ENCODE assay signal across 8 cellular contexts in genomic region chrX:68146054-68146453, GRCh38.
A peak's percentile ranks its signal among the peaks of the same experiment; 100 is the strongest.
DNase-seq lines count a peak whose midpoint lies in the region; ATAC-seq and TF ChIP-seq lines count a peak whose summit lies in the region.
"Had no signal": no experiment of that assay in that cellular context is flagged by ENCODE, and none has a peak within 500 bp of the region (broad histone marks: within the 10 kb centered on the region; RNA-seq: fewer than 3 reads in every experiment).

No MANE protein-coding gene starts in this region.

- no peak overlapping the region for H3K27ac ChIP-seq in dorsolateral prefrontal cortex
- no peak overlapping the region for H3K27ac ChIP-seq in psoas muscle
- H3K27ac ChIP-seq in testis = no peak overlapping the region
- H3K27ac ChIP-seq: parathyroid adenoma had no signal

- H3K36me3 ChIP-seq in psoas muscle (ENCODE audit: insufficient read depth in 1 of 2, low read depth in 1 of 2) (no peaks in the 10 kb centered on the region), testis (ENCODE audit: low read depth, missing control alignments) (no peaks in the 10 kb centered on the region)

- DNase-seq in NCI-H460 (ENCODE audit: extremely low read depth, low read depth) = peak; percentile 20
- no peak for DNase-seq in dorsolateral prefrontal cortex
- no peak for DNase-seq in psoas muscle
- no peak for DNase-seq in DMS153 treated with DMSO at 0.1 percent for 48 hours (lab: John Stamatoyannopoulos, UW; ENCODE audit: unreplicated experiment)
- no peak for DNase-seq in testis
- no peak for DNase-seq in cerebellar nuclear complex (lab: John Stamatoyannopoulos, UW)

- H3K27me3 ChIP-seq in dorsolateral prefrontal cortex = peaks cover 0 to 52% (median 5%) of the 10 kb centered on the region in 45 donors
- peaks cover 0 to 7% (median 0%) of the 10 kb centered on the region in 3 donors for H3K27me3 ChIP-seq in psoas muscle (ENCODE audit: insufficient read depth in 3 of 3, low read length in 2 of 3)
- no peaks in the 10 kb centered on the region for H3K27me3 ChIP-seq in testis

- 9 to 21% (median 17%) methylated on average over 2 of the region's 2 CpGs for WGBS in psoas muscle, 3 donors
- WGBS in testis, 2 donors = 28 to 30% methylated on average over 2 of the region's 2 CpGs

- TF ChIP-seq CTCF in dorsolateral prefrontal cortex (IDR thresholded peaks at IDR 0.05 in 54 of 56, conservative IDR thresholded peaks at IDR 0.05 in 2 of 56; ENCODE audit: low read depth in 1 of 56, partially characterized antibody in 56 of 56) = peak in 50 of 56 donors; percentile 13 to 67 (median 38)
- TF ChIP-seq CTCF in psoas muscle (IDR thresholded peaks at IDR 0.05) = peak; percentile 35
- no peak for TF ChIP-seq CTCF in testis (IDR thresholded peaks at IDR 0.05)

- H3K9me3 ChIP-seq in psoas muscle = no peaks in the 10 kb centered on the region
- no peaks in the 10 kb centered on the region for H3K9me3 ChIP-seq in testis

- H3K4me1 ChIP-seq in psoas muscle = no peaks in the 10 kb centered on the region
- H3K4me1 ChIP-seq in testis = no peaks in the 10 kb centered on the region
- H3K4me1 ChIP-seq: parathyroid adenoma had no signal

- H3K4me3 ChIP-seq in dorsolateral prefrontal cortex (no peak overlapping the region), psoas muscle (no peak overlapping the region), testis (no peak overlapping the region)

- intact Hi-C loops in dorsolateral prefrontal cortex (cut with DNase I) (no loop called here), psoas muscle (cut with DNase I) (loop anchor here in 1 of 2 donors (10.0 kb wide), 1 partner anchor 421 kb away; no protein-coding TSS in a partner anchor), testis (cut with DNase I; ENCODE audit: low total_unique reads) (no loop called here)

- peak; percentile 41 for ATAC-seq in GM18909 (IDR thresholded peaks at IDR 0.05; ENCODE audit: poor library complexity, unreplicated experiment)
- peak in 2 of 4 donors; percentile 62 to 69 for ATAC-seq in psoas muscle

- TF ChIP-seq POLR2A in testis (IDR thresholded peaks at IDR 0.05) = no peak

Comparison
In these comparisons a context has a peak if more than half of its experiments do, and no peak if none do; other contexts are left out.
1. CTCF ChIP-seq: peak in dorsolateral prefrontal cortex (50 of 56) and psoas muscle (single experiment); none in testis (0 of 3).